Comparison of ENCODE assay signal across 8 cellular contexts in the genomic region with DNA sequence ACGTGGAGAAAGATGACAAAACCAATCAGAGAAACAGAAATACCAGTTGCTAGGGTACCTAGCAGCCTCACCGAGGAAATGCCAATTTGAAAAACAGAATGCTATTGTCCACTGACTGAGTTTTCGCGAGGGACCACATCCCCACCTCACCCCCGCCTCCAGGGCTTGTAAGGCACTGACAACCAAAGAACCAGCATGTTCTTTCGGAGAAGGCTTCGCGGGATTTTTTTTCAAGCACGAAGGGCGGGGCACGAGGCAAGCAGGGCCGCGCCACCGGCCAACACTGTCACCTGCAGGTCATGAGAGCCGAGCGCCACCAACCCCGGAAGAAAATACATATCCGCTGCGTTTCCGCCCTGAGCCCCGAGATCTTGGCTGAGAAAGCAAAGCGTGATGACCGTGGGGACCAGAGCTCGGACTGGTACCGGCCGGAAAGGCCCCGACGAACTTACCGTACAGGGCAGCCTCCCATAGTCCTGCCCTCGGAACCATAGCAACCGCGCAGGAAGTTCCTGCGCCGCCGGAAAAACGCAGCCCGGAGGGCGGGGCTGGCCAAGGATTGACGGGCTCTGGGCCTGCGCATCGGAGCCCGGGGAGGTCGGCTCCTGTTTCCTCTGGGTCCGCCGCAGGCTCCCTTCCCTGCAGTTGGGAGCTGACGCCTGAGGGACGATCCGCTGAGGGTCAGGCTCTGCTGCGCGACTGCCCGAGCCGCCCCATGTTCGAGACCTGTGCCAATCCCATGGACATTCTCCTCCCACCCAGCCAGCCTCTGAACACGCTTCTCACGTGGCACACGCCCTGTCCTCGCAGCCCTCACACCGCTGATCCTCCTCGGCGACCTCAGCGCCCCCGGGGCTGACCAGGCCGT. TPM values are rescaled to one million over a fixed set of nuclear protein-coding genes. Genes with fewer than 3 reads are reported as not detected.
DNase-seq lines count a peak whose midpoint lies in the region; ATAC-seq and TF ChIP-seq lines count a peak whose summit lies in the region.

No MANE protein-coding gene starts in this region.

- no peaks in the 10 kb centered on the region for H3K9me3 ChIP-seq in ectodermal cell (ENCODE audit: control insufficient read depth, low read length)
- H3K9me3 ChIP-seq in lower lobe of right lung: no peaks in the 10 kb centered on the region

- TF ChIP-seq CTCF in HL-60 (IDR thresholded peaks at IDR 0.05; ENCODE audit: insufficient read depth, low read length) (no peak), lower lobe of right lung (IDR thresholded peaks at IDR 0.05) (peak; percentile 44)
- peak; percentile 40 for TF ChIP-seq CTCF in activated CD8-positive, alpha-beta T cell treated with anti-CD3 and anti-CD28 coated beads for 36 hours (IDR thresholded peaks at IDR 0.05)

- POLR2A ChIA-PET in activated CD8-positive, alpha-beta T cell treated with anti-CD3 and anti-CD28 coated beads for 36 hours (lab: Charles Lee): no interaction called here

- H3K36me3 Mint-ChIP-seq in activated CD8-positive, alpha-beta T cell treated with anti-CD3 and anti-CD28 coated beads for 36 hours (ENCODE audit: low read depth): no peaks in the 10 kb centered on the region

- H3K27ac ChIP-seq in HL-60 (replicated peaks): peak overlapping the region; percentile 89
- peak overlapping the region; percentile 79 for H3K27ac ChIP-seq in ectodermal cell (ENCODE audit: insufficient read depth, low read depth, low read length, poor library complexity, severe bottlenecking)
- H3K27ac ChIP-seq in lower lobe of right lung: peak overlapping the region; percentile 90

- H3K9me3 Mint-ChIP-seq in activated CD8-positive, alpha-beta T cell treated with anti-CD3 and anti-CD28 coated beads for 36 hours: no peaks in the 10 kb centered on the region

- H3K36me3 ChIP-seq in ectodermal cell (ENCODE audit: control insufficient read depth, insufficient read depth, low read length) (no peaks in the 10 kb centered on the region), lower lobe of right lung (no peaks in the 10 kb centered on the region)

- no peaks in the 10 kb centered on the region for H3K27me3 Mint-ChIP-seq in activated CD8-positive, alpha-beta T cell treated with anti-CD3 and anti-CD28 coated beads for 36 hours

- intact Hi-C loops in activated CD8-positive, alpha-beta T cell treated with anti-CD3 and anti-CD28 coated beads for 36 hours (cut with micrococcal nuclease): no loop called here
- intact Hi-C loops in lower lobe of right lung (cut with DNase I): no loop called here

- peak overlapping the region; percentile 94 for H3K27ac Mint-ChIP-seq in activated CD8-positive, alpha-beta T cell treated with anti-CD3 and anti-CD28 coated beads for 36 hours

- H3K4me1 ChIP-seq in ectodermal cell (ENCODE audit: control insufficient read depth, insufficient read depth, low read length) (no peaks in the 10 kb centered on the region), lower lobe of right lung (no peaks in the 10 kb centered on the region)

- no peaks in the 10 kb centered on the region for H3K27me3 ChIP-seq in HL-60 (ENCODE audit: insufficient read depth, poor library complexity, severe bottlenecking)
- no peaks in the 10 kb centered on the region for H3K27me3 ChIP-seq in ectodermal cell (ENCODE audit: control insufficient read depth, insufficient read depth, low read length, poor library complexity, severe bottlenecking)
- H3K27me3 ChIP-seq in lower lobe of right lung (ENCODE audit: low read depth): no peaks in the 10 kb centered on the region

- ATAC-seq in GM19463 (IDR thresholded peaks at IDR 0.05; ENCODE audit: unreplicated experiment) (peak; percentile 92), lower lobe of right lung (peak; percentile 99 to 100)
- ATAC-seq in activated CD8-positive, alpha-beta T cell treated with anti-CD3 and anti-CD28 coated beads for 36 hours: peak; percentile 94

- DNase-seq in COLO668 (lab: John Stamatoyannopoulos, UW; ENCODE audit: unreplicated experiment) (peak; percentile 95), HL-60 (ENCODE audit: low read depth in 1 of 2, low spot score in 1 of 2) (peak; percentile 57 to 83), NCI-H82 treated with DMSO at 0.1 percent for 48 hours (lab: John Stamatoyannopoulos, UW; ENCODE audit: unreplicated experiment) (peak; percentile 76), lower lobe of right lung (peak; percentile 91)
- DNase-seq in activated CD8-positive, alpha-beta T cell treated with anti-CD3 and anti-CD28 coated beads for 36 hours: peak; percentile 94
- DNase-seq in stimulated activated CD4-positive, alpha-beta T cell treated with anti-CD3 and anti-CD28 coated beads, TNF-alpha, amount 100 ng/mL, for 1 hour (ENCODE audit: low read depth in 3 of 3, low spot score in 1 of 3): peak; percentile 69 to 75 (median 70)

- 0% methylated on average over 63 of the region's 63 CpGs for WGBS in ectodermal cell, 2 experiments

- peaks cover 12% of the 10 kb centered on the region for H3K4me1 Mint-ChIP-seq in activated CD8-positive, alpha-beta T cell treated with anti-CD3 and anti-CD28 coated beads for 36 hours (ENCODE audit: low read depth)

- peak overlapping the region; percentile 80 for H3K4me3 Mint-ChIP-seq in activated CD8-positive, alpha-beta T cell treated with anti-CD3 and anti-CD28 coated beads for 36 hours

- CTCF ChIA-PET in activated CD8-positive, alpha-beta T cell treated with anti-CD3 and anti-CD28 coated beads for 36 hours (lab: Charles Lee): no interaction called here

- H3K4me3 ChIP-seq in HL-60 (replicated peaks; ENCODE audit: insufficient read depth, low read length) (peak overlapping the region; percentile 53), ectodermal cell (ENCODE audit: insufficient read depth, low read depth, low read length) (peak overlapping the region; percentile 60), lower lobe of right lung (peak overlapping the region; percentile 65)

RNA-seq across cellular contexts. Expression of a gene that starts 59.2 kb away (rescaled TPM):
- not detected for total RNA-seq in activated CD8-positive, alpha-beta T cell treated with anti-CD3 and anti-CD28 coated beads for 36 hours
- polyA plus RNA-seq in ectodermal cell (2013, experiment 1 of 4): not detected
- polyA plus RNA-seq in ectodermal cell (2013, experiment 2 of 4): not detected
- polyA plus RNA-seq in ectodermal cell (2013, experiment 3 of 4): not detected
- polyA plus RNA-seq in ectodermal cell (2013, experiment 4 of 4): not detected
- not detected for total RNA-seq in lower lobe of right lung

Comparison
In these comparisons a context has a peak if more than half of its experiments do, and no peak if none do; other contexts are left out.
1. Peak in every context shown above with its lines: DNase-seq, ATAC-seq, H3K4me3 ChIP-seq and H3K27ac ChIP-seq.